In the genomic region with DNA sequence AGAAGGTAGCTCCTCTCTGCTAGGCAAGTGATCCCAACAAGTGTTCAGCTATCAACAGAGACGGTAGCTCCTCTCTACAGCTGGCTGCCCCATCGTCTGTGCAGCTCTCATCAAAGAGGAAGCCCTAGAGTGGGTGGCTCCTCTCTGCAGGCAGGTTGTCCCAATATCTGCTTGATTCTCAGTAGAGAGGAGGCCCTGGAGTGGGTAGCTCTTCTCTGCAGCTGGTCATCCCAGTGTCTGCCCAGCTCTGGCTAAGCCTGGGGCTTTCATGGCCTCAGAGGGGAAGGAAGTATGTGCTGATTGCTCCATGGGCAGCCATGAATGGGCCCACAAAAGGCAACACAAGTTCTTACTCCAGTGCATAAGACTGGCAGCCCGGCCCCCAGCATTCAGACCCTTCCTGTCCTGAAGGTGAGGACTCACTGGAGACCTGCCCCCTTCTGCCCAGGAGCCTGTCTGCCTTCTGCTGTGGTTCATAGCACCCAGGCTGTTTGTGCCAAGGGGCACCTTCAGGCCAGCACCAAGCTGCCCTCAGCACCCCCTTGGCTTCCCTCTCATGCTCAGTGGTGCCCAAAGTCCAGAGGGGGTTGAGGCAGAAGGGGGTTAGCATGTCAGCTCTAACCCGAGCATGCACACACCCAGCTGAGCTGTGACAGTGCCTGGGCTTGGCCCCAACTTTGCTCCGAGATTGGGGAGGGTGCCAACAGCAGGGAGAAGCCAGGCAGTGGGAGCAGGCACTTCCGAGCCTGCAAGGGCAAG, we compare ENCODE assay signal across 28 cellular contexts. TPM values are rescaled to one million over a fixed set of nuclear protein-coding genes. Genes with fewer than 3 reads are reported as not detected.
"Had no signal": no experiment of that assay in that cellular context is flagged by ENCODE, and none has a peak within 500 bp of the region (broad histone marks: within the 10 kb centered on the region; RNA-seq: fewer than 3 reads in every experiment).

No MANE protein-coding gene starts in this region.

- H3K4me3 ChIP-seq: heart right ventricle, hepatocyte, left ventricle myocardium inferior, mucosa of descending colon, right atrium auricular region, stomach, testis, thyroid gland, transverse colon, upper lobe of left lung had no signal

- H3K27me3 ChIP-seq: heart right ventricle, hepatocyte, neutrophil, right atrium auricular region, stomach, testis, thyroid gland, transverse colon, upper lobe of left lung had no signal

- H3K27me3 Mint-ChIP-seq: memory B cell had no signal

- H3K9me3 ChIP-seq: heart right ventricle, left ventricle myocardium inferior, mucosa of descending colon, neutrophil, right atrium auricular region, stomach, testis, thyroid gland, transverse colon, upper lobe of left lung had no signal

- H3K27ac Mint-ChIP-seq: memory B cell; naive thymus-derived CD4-positive, alpha-beta T cell; natural killer cell treated with Interleukin-12 subunit alpha and Interleukin-12 subunit beta and Interleukin-15 and Interleukin-18, amount 100 ng/mL, for 72 hours had no signal

- H3K4me3 Mint-ChIP-seq: memory B cell; naive thymus-derived CD4-positive, alpha-beta T cell; natural killer cell treated with Interleukin-12 subunit alpha and Interleukin-12 subunit beta and Interleukin-15 and Interleukin-18, amount 100 ng/mL, for 72 hours; neural crest cell had no signal

- H3K36me3 ChIP-seq: left ventricle myocardium inferior, neutrophil, right atrium auricular region, thyroid gland, transverse colon had no signal

- H3K27ac ChIP-seq: heart right ventricle, hepatocyte, left ventricle myocardium inferior, neutrophil, parathyroid adenoma, right atrium auricular region, stomach, testis, thyroid gland, transverse colon, upper lobe of left lung had no signal

- H3K4me2 ChIP-seq: hepatocyte had no signal

- H3K36me3 Mint-ChIP-seq: memory B cell; naive thymus-derived CD4-positive, alpha-beta T cell; natural killer cell treated with Interleukin-12 subunit alpha and Interleukin-12 subunit beta and Interleukin-15 and Interleukin-18, amount 100 ng/mL, for 72 hours had no signal

- H3K9me3 Mint-ChIP-seq: natural killer cell treated with Interleukin-12 subunit alpha and Interleukin-12 subunit beta and Interleukin-15 and Interleukin-18, amount 100 ng/mL, for 72 hours; neural crest cell had no signal

- H3K79me2 ChIP-seq: hepatocyte, parathyroid adenoma had no signal

- ATAC-seq: heart right ventricle; mucosa of descending colon; naive thymus-derived CD4-positive, alpha-beta T cell; sciatic nerve had no signal

- DNase-seq: heart right ventricle; islet precursor cell; left ventricle myocardium inferior; midbrain; mucosa of descending colon; naive thymus-derived CD4-positive, alpha-beta T cell; occipital lobe; small intestine; stimulated activated CD4-positive, alpha-beta T cell treated with anti-CD3 and anti-CD28 coated beads, Interleukin-12 subunit alpha, Interleukin-12 subunit beta, amount 100 ng/mL, for 4 hours; stimulated activated CD4-positive, alpha-beta T cell treated with anti-CD3 and anti-CD28 coated beads, Interleukin-15, amount 100 ng/mL, for 24 hours; stimulated activated CD4-positive, alpha-beta T cell treated with anti-CD3 and anti-CD28 coated beads, Interleukin-2, amount 100 ng/mL, for 24 hours; stimulated activated CD4-positive, alpha-beta T cell treated with anti-CD3 and anti-CD28 coated beads, Interleukin-4, amount 100 ng/mL, for 1 hour; stimulated activated naive CD4-positive, alpha-beta T cell; stomach; testis; thyroid gland; transverse colon had no signal

- H3K9ac ChIP-seq: parathyroid adenoma had no signal

- H2AFZ ChIP-seq: hepatocyte, parathyroid adenoma had no signal

- H3K4me1 Mint-ChIP-seq: memory B cell; naive thymus-derived CD4-positive, alpha-beta T cell; neural crest cell had no signal

- H3K4me1 ChIP-seq: heart right ventricle, left ventricle myocardium inferior, parathyroid adenoma, right atrium auricular region, stomach, testis, thyroid gland, transverse colon, upper lobe of left lung had no signal

RNA-seq across cellular contexts. Expression of gene CCDC68, which starts 48.9 kb away (rescaled TPM):
- total RNA-seq: myocyte; naive thymus-derived CD4-positive, alpha-beta T cell; neural crest cell; osteocyte had no signal
